17 cellular contexts compared by ENCODE assay signal in the genomic region with DNA sequence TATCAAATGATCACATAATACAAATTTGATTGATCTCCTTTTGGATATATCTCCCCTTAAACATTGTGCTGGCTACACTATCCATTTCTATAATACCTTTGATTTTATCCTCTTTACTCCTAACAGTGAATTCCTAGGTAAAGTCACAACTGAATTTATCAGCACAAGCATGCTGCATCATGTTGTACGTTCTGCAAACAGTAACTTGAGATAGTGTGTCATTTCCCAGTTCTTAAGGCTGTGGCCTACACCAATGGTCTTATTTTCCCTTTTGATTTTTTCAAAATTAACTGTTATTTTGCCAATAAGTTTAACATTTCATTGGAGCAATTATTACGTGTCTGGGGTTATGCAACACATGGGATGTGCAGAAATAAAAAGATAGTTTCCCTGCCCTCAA.
DNase-seq lines count a peak whose midpoint lies in the region; ATAC-seq and TF ChIP-seq lines count a peak whose summit lies in the region.
"Had no signal": no experiment of that assay in that cellular context is flagged by ENCODE, and none has a peak within 500 bp of the region (broad histone marks: within the 10 kb centered on the region; RNA-seq: fewer than 3 reads in every experiment).

No MANE protein-coding gene starts in this region.

- H3K27ac Mint-ChIP-seq in activated naive CD4-positive, alpha-beta T cell treated with anti-CD3 and anti-CD28 coated beads, Interleukin-2, amount 10 ng/mL, durations not matched to agents 7 days and 5 days = peak overlapping the region; percentile 98
- H3K27ac Mint-ChIP-seq in central memory CD8-positive, alpha-beta T cell (ENCODE audit: low read depth) = peak overlapping the region; percentile 91
- H3K27ac Mint-ChIP-seq: nephron had no signal

- TF ChIP-seq CTCF in RWPE2 (IDR thresholded peaks at IDR 0.05; ENCODE audit: poor library complexity, severe bottlenecking) = no peak

- H3K4me3 Mint-ChIP-seq in activated naive CD4-positive, alpha-beta T cell treated with anti-CD3 and anti-CD28 coated beads, Interleukin-2, amount 10 ng/mL, durations not matched to agents 7 days and 5 days = peak overlapping the region; percentile 19
- peak overlapping the region; percentile 67 for H3K4me3 Mint-ChIP-seq in central memory CD8-positive, alpha-beta T cell
- H3K4me3 Mint-ChIP-seq: nephron had no signal

- peak overlapping the region; percentile 74 for H3K27ac ChIP-seq in RWPE2 (ENCODE audit: poor library complexity, severe bottlenecking)
- peak overlapping the region in 12 of 21 experiments; percentile 3 to 93 (median 80) for H3K27ac ChIP-seq in skin epidermis

- CTCF ChIA-PET in activated naive CD4-positive, alpha-beta T cell treated with anti-CD3 and anti-CD28 coated beads, Interleukin-2, amount 10 ng/mL, durations not matched to agents 7 days and 5 days (lab: Charles Lee) = interaction anchor here (0.7 to 2.3 kb wide), 3 partner anchors 13 to 130 kb away, joined by 3 to 9 read pairs (median 3); no protein-coding TSS in a partner anchor

- H3K36me3 ChIP-seq in RWPE2 (ENCODE audit: low read depth) = no peaks in the 10 kb centered on the region
- H3K36me3 ChIP-seq: esophagus muscularis mucosa had no signal

- DNase-seq in activated naive CD4-positive, alpha-beta T cell treated with anti-CD3 and anti-CD28 coated beads, Interleukin-2, amount 10 ng/mL, durations not matched to agents 7 days and 5 days = no peak
- DNase-seq in activated naive CD4-positive, alpha-beta T cell treated with Interleukin-2 at 50 U/mL for 16 hours = no peak
- DNase-seq in RWPE2 (ENCODE audit: low spot score) (no peak), superior temporal gyrus (ENCODE audit: extremely low spot score) (no peak), pons (ENCODE audit: low spot score) (no peak), GM19238 (ENCODE audit: insufficient read length, low spot score) (no peak)
- no peak for DNase-seq in central memory CD8-positive, alpha-beta T cell (ENCODE audit: low spot score in 2 of 2)
- DNase-seq: activated CD4-positive, alpha-beta T cell treated with anti-CD3 and anti-CD28 coated beads for 1 hour; NCI-H146; NCI-H446 treated with DMSO at 0.1 percent for 48 hours; small intestine; stimulated activated CD4-positive, alpha-beta T cell treated with anti-CD3 and anti-CD28 coated beads, Interleukin-4, amount 100 ng/mL, for 4 hours; T-helper 9 cell had no signal

- H3K36me3 Mint-ChIP-seq in activated naive CD4-positive, alpha-beta T cell treated with anti-CD3 and anti-CD28 coated beads, Interleukin-2, amount 10 ng/mL, durations not matched to agents 7 days and 5 days = peaks cover 65% of the 10 kb centered on the region
- H3K36me3 Mint-ChIP-seq in central memory CD8-positive, alpha-beta T cell (ENCODE audit: insufficient read depth) = peaks cover 40% of the 10 kb centered on the region

- peaks cover 99% of the 10 kb centered on the region for H3K4me1 Mint-ChIP-seq in activated naive CD4-positive, alpha-beta T cell treated with anti-CD3 and anti-CD28 coated beads, Interleukin-2, amount 10 ng/mL, durations not matched to agents 7 days and 5 days
- peaks cover 96% of the 10 kb centered on the region for H3K4me1 Mint-ChIP-seq in central memory CD8-positive, alpha-beta T cell
- H3K4me1 Mint-ChIP-seq: nephron had no signal

- peaks cover 43% of the 10 kb centered on the region for H3K4me1 ChIP-seq in RWPE2 (ENCODE audit: insufficient read depth, poor library complexity, severe bottlenecking)

- ATAC-seq in RWPE2 (ENCODE audit: low read depth) = peak; percentile 87
- no peak for ATAC-seq in central memory CD8-positive, alpha-beta T cell (replicated peaks; ENCODE audit: extremely low read depth, poor library complexity, severe bottlenecking)

- no peaks in the 10 kb centered on the region for H3K27me3 Mint-ChIP-seq in activated naive CD4-positive, alpha-beta T cell treated with anti-CD3 and anti-CD28 coated beads, Interleukin-2, amount 10 ng/mL, durations not matched to agents 7 days and 5 days
- H3K27me3 Mint-ChIP-seq in central memory CD8-positive, alpha-beta T cell = no peaks in the 10 kb centered on the region

- no peaks in the 10 kb centered on the region for H3K27me3 ChIP-seq in RWPE2 (ENCODE audit: insufficient read depth, poor library complexity, severe bottlenecking)
- H3K27me3 ChIP-seq: esophagus muscularis mucosa had no signal

- peaks cover 4% of the 10 kb centered on the region for H3K9me3 Mint-ChIP-seq in activated naive CD4-positive, alpha-beta T cell treated with anti-CD3 and anti-CD28 coated beads, Interleukin-2, amount 10 ng/mL, durations not matched to agents 7 days and 5 days
- H3K9me3 Mint-ChIP-seq in central memory CD8-positive, alpha-beta T cell = no peaks in the 10 kb centered on the region
- H3K9me3 Mint-ChIP-seq: nephron had no signal

- H3K9me3 ChIP-seq in RWPE2 (ENCODE audit: severe bottlenecking) = no peaks in the 10 kb centered on the region
- H3K9me3 ChIP-seq: esophagus muscularis mucosa had no signal

- H3K4me3 ChIP-seq in RWPE2 (ENCODE audit: severe bottlenecking) (no peak overlapping the region), skin epidermis (no peak overlapping the region)
- H3K4me3 ChIP-seq: coronary artery, esophagus muscularis mucosa had no signal
